ENCODE assay signal across 25 cellular contexts in the genomic region with DNA sequence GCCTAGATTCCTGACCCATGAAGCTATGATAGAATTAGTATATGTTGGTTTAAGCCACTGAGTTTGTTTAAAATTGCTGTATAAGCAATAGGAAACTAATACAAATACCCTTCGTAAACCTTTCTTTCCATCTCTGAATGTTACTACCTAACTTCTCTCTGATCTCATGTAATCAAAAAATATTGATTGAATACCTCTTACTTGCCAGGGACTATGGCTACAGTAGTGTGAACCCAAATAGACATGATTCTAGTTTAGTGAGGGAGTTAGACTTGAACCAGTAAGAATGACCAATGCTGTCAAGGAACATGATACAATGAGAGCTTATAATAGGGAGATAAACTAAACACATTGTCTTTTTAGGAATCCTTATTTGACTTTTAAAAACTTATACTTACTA.
"Had no signal": no experiment of that assay in that cellular context is flagged by ENCODE, and none has a peak within 500 bp of the region (broad histone marks: within the 10 kb centered on the region; RNA-seq: fewer than 3 reads in every experiment).

No MANE protein-coding gene starts in this region.

- H3K27me3 Mint-ChIP-seq: activated B cell treated with CpG ODN at 0.5 μM for 24 hours; activated CD4-positive, alpha-beta T cell treated with anti-CD3 and anti-CD28 coated beads, Interleukin-2, amount 10 ng/mL, durations not matched to agents 24 days and 14 days; activated CD8-positive, alpha-beta memory T cell treated with anti-CD3 and anti-CD28 coated beads, Interleukin-2, amount 10 ng/mL, durations not matched to agents 7 days and 5 days; activated naive CD4-positive, alpha-beta T cell treated with anti-CD3 and anti-CD28 coated beads, Interleukin-2, amount 10 ng/mL, durations not matched to agents 7 days and 5 days; brain; central memory CD8-positive, alpha-beta T cell; T-cell had no signal

- H3K27ac Mint-ChIP-seq: activated B cell treated with CpG ODN at 0.5 μM for 24 hours; activated CD4-positive, alpha-beta T cell treated with anti-CD3 and anti-CD28 coated beads, Interleukin-2, amount 10 ng/mL, durations not matched to agents 24 days and 14 days; activated CD8-positive, alpha-beta memory T cell treated with anti-CD3 and anti-CD28 coated beads, Interleukin-2, amount 10 ng/mL, durations not matched to agents 7 days and 5 days; activated naive CD4-positive, alpha-beta T cell treated with anti-CD3 and anti-CD28 coated beads, Interleukin-2, amount 10 ng/mL, durations not matched to agents 7 days and 5 days; activated T-helper 2 cell treated with anti-CD3 and anti-CD28 coated beads, Interferon-gamma antibody, Interleukin-2, Interleukin-4, amounts not matched to agents 10 μg/mL and 5 μg/mL and 100 μg/mL, durations not matched to agents 14 hours and 24 hours and 36 hours; brain had no signal

- FAIRE-seq: astrocyte, TTC549 had no signal

- H3K4me3 Mint-ChIP-seq: activated B cell treated with CpG ODN at 0.5 μM for 24 hours; activated CD4-positive, alpha-beta T cell treated with anti-CD3 and anti-CD28 coated beads, Interleukin-2, amount 10 ng/mL, durations not matched to agents 24 days and 14 days; activated CD8-positive, alpha-beta memory T cell treated with anti-CD3 and anti-CD28 coated beads, Interleukin-2, amount 10 ng/mL, durations not matched to agents 7 days and 5 days; activated naive CD4-positive, alpha-beta T cell treated with anti-CD3 and anti-CD28 coated beads, Interleukin-2, amount 10 ng/mL, durations not matched to agents 7 days and 5 days; brain; central memory CD8-positive, alpha-beta T cell had no signal

- ATAC-seq: activated CD8-positive, alpha-beta memory T cell treated with anti-CD3 and anti-CD28 coated beads, Interleukin-2, amount 10 ng/mL, durations not matched to agents 7 days and 5 days; T-cell had no signal

- H3K9me3 Mint-ChIP-seq: central memory CD8-positive, alpha-beta T cell had no signal

- DNase-seq: activated B cell treated with CpG ODN at 0.5 μM for 24 hours; activated CD4-positive, alpha-beta T cell treated with anti-CD3 and anti-CD28 coated beads for 1 hour; activated CD4-positive, alpha-beta T cell treated with anti-CD3 and anti-CD28 coated beads, Interleukin-2, amount 10 ng/mL, durations not matched to agents 24 days and 14 days; activated CD4-positive, alpha-beta T cell treated with anti-CD3 and anti-CD28 coated beads, Interleukin-2, amount 50 U/mL, for 48 hours; activated CD8-positive, alpha-beta memory T cell treated with anti-CD3 and anti-CD28 coated beads, Interleukin-2, amount 10 ng/mL, durations not matched to agents 7 days and 5 days; activated gamma-delta T cell treated with Interleukin-2 at 50 U/mL for 16 hours; activated naive CD4-positive, alpha-beta T cell treated with anti-CD3 and anti-CD28 coated beads, Interleukin-2, amount 10 ng/mL, durations not matched to agents 7 days and 5 days; activated T-cell treated with anti-CD3 and anti-CD28 coated beads, Interleukin-2, amount 50 U/mL, for 48 hours; amygdala; Karpas-422; NCI-H1048; NCI-H146; NCI-H187 treated with DMSO at 0.1 percent for 48 hours; NCI-H2081 treated with DMSO at 0.1 percent for 48 hours; NCI-H526; NCI-H82; SIG-M5; T-cell; T-helper 2 cell; T1000 had no signal
